Comparison of ENCODE assay signal across 14 cellular contexts in genomic region chr2:147275943-147276342, GRCh38.
DNase-seq lines count a peak whose midpoint lies in the region; ATAC-seq, FAIRE-seq and TF ChIP-seq lines count a peak whose summit lies in the region.
"Had no signal": no experiment of that assay in that cellular context is flagged by ENCODE, and none has a peak within 500 bp of the region (broad histone marks: within the 10 kb centered on the region; RNA-seq: fewer than 3 reads in every experiment).

No MANE protein-coding gene starts in this region.

- in situ Hi-C loops in GM23248 (cut with MboI) = no loop called here

- H4K20me1 ChIP-seq in GM23248 (ENCODE audit: insufficient read depth) (no peaks in the 10 kb centered on the region), OCI-LY7 (ENCODE audit: insufficient read depth, low read length) (no peaks in the 10 kb centered on the region)
- H4K20me1 ChIP-seq: BLaER1 treated with 17β-estradiol and CSF1 and Interleukin-3, amounts not matched to agents 10 nM and 100 nM had no signal

- no peaks in the 10 kb centered on the region for H3K36me3 ChIP-seq in GM23248 (ENCODE audit: low read depth)
- H3K36me3 ChIP-seq in OCI-LY7 (ENCODE audit: insufficient read depth, low read length) = no peaks in the 10 kb centered on the region
- H3K36me3 ChIP-seq: BLaER1 treated with 17β-estradiol and CSF1 and Interleukin-3, amounts not matched to agents 10 nM and 100 nM had no signal

- 35 to 43% methylated on average over 6 of the region's 6 CpGs for WGBS in GM23248 (ENCODE audit: low coverage in 1 of 2, low lambda C conversion rate in 2 of 2, missing lambda C conversion rate in 2 of 2), 2 experiments

- no peaks in the 10 kb centered on the region for H3K27me3 Mint-ChIP-seq in glutamatergic neuron (ENCODE audit: unreplicated experiment)
- H3K27me3 Mint-ChIP-seq: brain had no signal

- BruUV-seq in OCI-LY7 (replicated peaks; lab: Mats Ljungman, UMichigan) = no TSS peak

- ATAC-seq in left colon = no peak
- ATAC-seq: right cardiac atrium had no signal

- POLR2A ChIA-PET in OCI-LY7 (lab: Charles Lee) = no interaction called here

- H3K9ac ChIP-seq in GM23248 = no peak overlapping the region
- H3K9ac ChIP-seq: BLaER1 treated with 17β-estradiol and CSF1 and Interleukin-3, amounts not matched to agents 10 nM and 100 nM had no signal

- H2AFZ ChIP-seq in GM23248 = no peak overlapping the region
- no peak overlapping the region for H2AFZ ChIP-seq in OCI-LY7 (ENCODE audit: low read length)

- no peaks in the 10 kb centered on the region for H3K36me3 Mint-ChIP-seq in glutamatergic neuron (ENCODE audit: unreplicated experiment)
- H3K36me3 Mint-ChIP-seq: brain had no signal

- CTCF ChIA-PET in OCI-LY7 (lab: Charles Lee; ENCODE audit: unreplicated experiment) = no interaction called here

- intact Hi-C loops in OCI-LY7 (cut with micrococcal nuclease; ENCODE audit: unreplicated experiment) (no loop called here), left colon (cut with DNase I, micrococcal nuclease) (no loop called here)

- H3K4me1 ChIP-seq in GM23248 (ENCODE audit: insufficient read depth) (0 out of 2 replicates have a peak, but pooled peaks cover 3% of the 10 kb centered on the region), OCI-LY7 (ENCODE audit: insufficient read depth, low read length, poor library complexity, severe bottlenecking) (no peaks in the 10 kb centered on the region)
- H3K4me1 ChIP-seq: BLaER1 treated with 17β-estradiol and CSF1 and Interleukin-3, amounts not matched to agents 10 nM and 100 nM had no signal

- H3K4me3 Mint-ChIP-seq in glutamatergic neuron (ENCODE audit: unreplicated experiment) = no peak overlapping the region
- H3K4me3 Mint-ChIP-seq: brain had no signal

- no peak for FAIRE-seq in GM12891 (lab: Jason Lieb, UNC)
- FAIRE-seq: endometrium had no signal

- no peak overlapping the region for H3K4me2 ChIP-seq in GM23248 (ENCODE audit: unreplicated experiment)
- no peak overlapping the region for H3K4me2 ChIP-seq in OCI-LY7 (ENCODE audit: low read length)
- H3K4me2 ChIP-seq: BLaER1 treated with 17β-estradiol and CSF1 and Interleukin-3, amounts not matched to agents 10 nM and 100 nM had no signal

- no peaks in the 10 kb centered on the region for H3K27me3 ChIP-seq in GM23248 (replicated peaks; ENCODE audit: insufficient read depth)
- H3K27me3 ChIP-seq: BLaER1 treated with 17β-estradiol and CSF1 and Interleukin-3, amounts not matched to agents 10 nM and 100 nM had no signal

- TF ChIP-seq CTCF in C4-2B (conservative IDR thresholded peaks at IDR 0.05) (peak; percentile 31; the same call in 1 of the 2 replicates), OCI-LY7 (conservative IDR thresholded peaks at IDR 0.05; ENCODE audit: low read length) (peak; percentile 55), glutamatergic neuron (IDR thresholded peaks at IDR 0.05; ENCODE audit: partially characterized antibody, unreplicated experiment) (peak; percentile 59)

- no peak overlapping the region for H3K4me3 ChIP-seq in GM23248
- no peak overlapping the region for H3K4me3 ChIP-seq in OCI-LY7 (ENCODE audit: low read depth, low read length, poor library complexity, severe bottlenecking)
- H3K4me3 ChIP-seq: BLaER1 treated with 17β-estradiol and CSF1 and Interleukin-3, amounts not matched to agents 10 nM and 100 nM had no signal

- no peak overlapping the region for H3K27ac Mint-ChIP-seq in glutamatergic neuron (ENCODE audit: unreplicated experiment)
- H3K27ac Mint-ChIP-seq: activated T-helper 2 cell treated with anti-CD3 and anti-CD28 coated beads, Interferon-gamma antibody, Interleukin-2, Interleukin-4, amounts not matched to agents 10 μg/mL and 5 μg/mL and 100 μg/mL, durations not matched to agents 14 hours and 24 hours and 36 hours; brain had no signal

- H3K9me2 ChIP-seq in GM23248 (ENCODE audit: insufficient read depth) (no peaks in the 10 kb centered on the region), OCI-LY7 (ENCODE audit: insufficient read depth, low read length) (no peaks in the 10 kb centered on the region)

- no peak overlapping the region for H3K27ac ChIP-seq in C4-2B
- no peak overlapping the region for H3K27ac ChIP-seq in GM23248
- no peak overlapping the region for H3K27ac ChIP-seq in OCI-LY7 (ENCODE audit: low read depth, low read length, poor library complexity, severe bottlenecking)
- H3K27ac ChIP-seq: BLaER1 treated with 17β-estradiol and CSF1 and Interleukin-3, amounts not matched to agents 10 nM and 100 nM had no signal

- H3K79me2 ChIP-seq in GM23248 (ENCODE audit: insufficient read depth) (no peaks in the 10 kb centered on the region), OCI-LY7 (ENCODE audit: insufficient read depth, low read depth, low read length) (no peaks in the 10 kb centered on the region)

- no peaks in the 10 kb centered on the region for H3F3A ChIP-seq in GM23248 (ENCODE audit: insufficient read depth)

- peak; percentile 7 for DNase-seq in GM23248
- DNase-seq in OCI-LY7 (ENCODE audit: low spot score) = peak; percentile 7
- DNase-seq in glutamatergic neuron = peak; percentile 44
- no peak for DNase-seq in epidermal melanocyte (ENCODE audit: insufficient read length, low spot score)
- no peak for DNase-seq in activated naive CD4-positive, alpha-beta T cell treated with Interleukin-2 at 50 U/mL for 16 hours
- no peak for DNase-seq in GM12891 (ENCODE audit: insufficient read length, low spot score)
- DNase-seq in left colon = no peak
- DNase-seq: NCI-H1105, right cardiac atrium had no signal

- H3K9me3 ChIP-seq in GM23248 (ENCODE audit: low read depth) = no peaks in the 10 kb centered on the region
- H3K9me3 ChIP-seq in OCI-LY7 (ENCODE audit: low read length) = no peaks in the 10 kb centered on the region

- TF ChIP-seq POLR2A in GM12891 (IDR thresholded peaks at IDR 0.05; ENCODE audit: low read depth, low read length) = no peak

- no peaks in the 10 kb centered on the region for H3K9me3 Mint-ChIP-seq in glutamatergic neuron (ENCODE audit: unreplicated experiment)
- H3K9me3 Mint-ChIP-seq: activated T-helper 2 cell treated with anti-CD3 and anti-CD28 coated beads, Interferon-gamma antibody, Interleukin-2, Interleukin-4, amounts not matched to agents 10 μg/mL and 5 μg/mL and 100 μg/mL, durations not matched to agents 14 hours and 24 hours and 36 hours had no signal

- H3K4me1 Mint-ChIP-seq in glutamatergic neuron (ENCODE audit: low read depth, unreplicated experiment) = no peaks in the 10 kb centered on the region

TF ChIP-seq in GM12891, 5 proteins besides CTCF, POLR2A, EP300 and RAD21:
- TF ChIP-seq TAF1 (IDR thresholded peaks at IDR 0.05; ENCODE audit: low read depth, low read length) (no peak), SPI1 (IDR thresholded peaks at IDR 0.05; ENCODE audit: low read depth, low read length) (no peak), PAX5 (IDR thresholded peaks at IDR 0.05; ENCODE audit: insufficient read depth, low read length, severe bottlenecking) (no peak), POU2F2 (IDR thresholded peaks at IDR 0.05; ENCODE audit: low read depth, low read length) (no peak), POLR2AphosphoS5 (IDR thresholded peaks at IDR 0.05; ENCODE audit: low read depth, low read length) (no peak)

Comparison
In these comparisons a context has a peak if more than half of its experiments do, and no peak if none do; other contexts are left out.
1. DNase-seq: peak in GM23248 (single experiment), OCI-LY7 (single experiment) and glutamatergic neuron (single experiment); none in epidermal melanocyte (single experiment), activated naive CD4-positive, alpha-beta T cell treated with Interleukin-2 at 50 U/mL for 16 hours (single experiment), GM12891 (single experiment) and left colon (0 of 2).
2. Peak in every context shown above with its lines, with median percentiles within 50 percentile points of each other: CTCF ChIP-seq.